ENCODE assay signal across 9 cellular contexts in the genomic region with DNA sequence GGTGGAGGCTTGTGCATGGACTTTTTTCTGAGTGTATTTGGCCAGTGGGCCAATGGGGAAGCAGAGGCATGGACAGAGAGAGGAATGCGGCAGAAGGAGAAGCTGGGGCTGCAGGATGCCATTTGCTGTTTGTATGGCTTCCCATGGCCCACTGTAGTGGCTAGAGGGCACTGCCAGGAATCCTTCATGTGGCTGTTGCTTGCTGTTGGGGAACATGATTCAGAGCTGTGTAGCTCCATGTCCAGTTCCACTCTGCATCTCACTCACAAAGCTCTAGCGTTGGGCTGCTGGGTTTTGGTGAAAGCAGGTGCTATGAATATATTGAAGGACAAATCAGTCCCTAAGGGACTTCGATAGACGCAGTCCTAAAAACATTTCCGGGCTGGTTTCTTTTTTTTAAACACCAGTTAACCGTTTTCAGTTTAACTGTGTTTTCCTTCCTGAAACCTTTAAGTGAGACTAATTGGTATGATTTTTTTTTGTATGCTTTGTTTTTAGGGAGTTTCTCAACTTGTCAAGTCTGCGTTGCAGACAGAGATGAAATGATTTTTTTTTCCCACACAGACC. TPM values are rescaled to one million over a fixed set of nuclear protein-coding genes. Genes with fewer than 3 reads are reported as not detected.
A peak's percentile ranks its signal among the peaks of the same experiment; 100 is the strongest.
DNase-seq lines count a peak whose midpoint lies in the region; ATAC-seq, FAIRE-seq and TF ChIP-seq lines count a peak whose summit lies in the region.
"Had no signal": no experiment of that assay in that cellular context is flagged by ENCODE, and none has a peak within 500 bp of the region (broad histone marks: within the 10 kb centered on the region; RNA-seq: fewer than 3 reads in every experiment).

No MANE protein-coding gene starts in this region.

- ATAC-seq in GM18868 (IDR thresholded peaks at IDR 0.05; ENCODE audit: unreplicated experiment): peak; percentile 44
- ATAC-seq in HG02870 (IDR thresholded peaks at IDR 0.05; ENCODE audit: unreplicated experiment): peak; percentile 38
- ATAC-seq in activated B cell treated with CpG ODN at 0.5 μM for 24 hours (ENCODE audit: low read depth): peak; percentile 67
- peak; percentile 67 for ATAC-seq in left lung
- no peak for ATAC-seq in pancreas

- peaks cover 26% of the 10 kb centered on the region for H3K36me3 Mint-ChIP-seq in activated B cell treated with CpG ODN at 0.5 μM for 24 hours (ENCODE audit: low read depth)

- H3K27ac Mint-ChIP-seq in activated B cell treated with CpG ODN at 0.5 μM for 24 hours: peak overlapping the region; percentile 90

- H3K4me1 ChIP-seq in left lung: peaks cover 41 to 100% of the 10 kb centered on the region in 2 donors
- peaks cover 16 to 36% (median 34%) of the 10 kb centered on the region in 3 donors for H3K4me1 ChIP-seq in pancreas

- H3K4me1 Mint-ChIP-seq in activated B cell treated with CpG ODN at 0.5 μM for 24 hours: peaks cover 98% of the 10 kb centered on the region

- FAIRE-seq in frontal cortex (lab: Jason Lieb, UNC) (no peak), pancreas (lab: Jason Lieb, UNC) (no peak)

- no peak for TF ChIP-seq CTCF in activated B cell treated with CpG ODN at 0.5 μM for 24 hours (IDR thresholded peaks at IDR 0.05)
- TF ChIP-seq CTCF in left lung (IDR thresholded peaks at IDR 0.05): no peak
- TF ChIP-seq CTCF in pancreas (IDR thresholded peaks at IDR 0.05): no peak

- DNase-seq in activated B cell treated with CpG ODN at 0.5 μM for 24 hours (no peak), left lung (peak in 1 of 2 donors; percentile 56), NCI-H1930 (lab: John Stamatoyannopoulos, UW) (no peak), frontal cortex (ENCODE audit: low spot score in 2 of 2) (no peak), pancreas (no peak)
- DNase-seq in stimulated activated CD4-positive, alpha-beta T cell treated with anti-CD3 and anti-CD28 coated beads, Interleukin-2, amount 100 ng/mL, for 48 hours: no peak

- no peaks in the 10 kb centered on the region for H3K27me3 Mint-ChIP-seq in activated B cell treated with CpG ODN at 0.5 μM for 24 hours

- POLR2A ChIA-PET in activated B cell treated with CpG ODN at 0.5 μM for 24 hours (lab: Charles Lee): interaction anchor here (0.6 to 7.9 kb wide), 20 partner anchors 9 to 80 kb away, joined by 3 to 246 read pairs (median 6); a partner anchor contains a TSS

- H3K9me3 Mint-ChIP-seq in activated B cell treated with CpG ODN at 0.5 μM for 24 hours: no peaks in the 10 kb centered on the region

- H3K4me3 Mint-ChIP-seq in activated B cell treated with CpG ODN at 0.5 μM for 24 hours: peak overlapping the region; percentile 82

- H3K27me3 ChIP-seq in left lung: no peaks in the 10 kb centered on the region
- H3K27me3 ChIP-seq in pancreas: no peaks in the 10 kb centered on the region
- H3K27me3 ChIP-seq: SJSA1 had no signal

- intact Hi-C loops in activated B cell treated with CpG ODN at 0.5 μM for 24 hours (cut with micrococcal nuclease): loop anchor here (1.0 to 10.0 kb wide), 5 partner anchors 16 to 1514 kb away; no protein-coding TSS in a partner anchor
- intact Hi-C loops in left lung (cut with DNase I): no loop called here
- intact Hi-C loops in pancreas (cut with DNase I): loop anchor here in 1 of 3 donors (5.0 kb wide), 1 partner anchor 67 kb away; no protein-coding TSS in a partner anchor

- H3K9me3 ChIP-seq in left lung (no peaks in the 10 kb centered on the region), pancreas (no peaks in the 10 kb centered on the region)
- H3K9me3 ChIP-seq: SJSA1 had no signal

- CTCF ChIA-PET in activated B cell treated with CpG ODN at 0.5 μM for 24 hours (lab: Charles Lee): interaction anchor here (0.8 to 1.7 kb wide), 20 partner anchors 10 to 400 kb away, joined by 3 to 39 read pairs (median 6); a partner anchor contains a TSS

- peak overlapping the region; percentile 74 to 96 for H3K27ac ChIP-seq in left lung
- peak overlapping the region in 1 of 4 donors; percentile 23 for H3K27ac ChIP-seq in pancreas
- H3K27ac ChIP-seq: SJSA1 had no signal

- H3K4me3 ChIP-seq in left lung (no peak overlapping the region), pancreas (no peak overlapping the region)
- H3K4me3 ChIP-seq: SJSA1 had no signal

- peaks cover 0 to 9% of the 10 kb centered on the region in 2 donors for H3K36me3 ChIP-seq in left lung
- H3K36me3 ChIP-seq in pancreas: no peaks in the 10 kb centered on the region
- H3K36me3 ChIP-seq: SJSA1 had no signal

- 74 to 79% methylated on average over 7 of the region's 7 CpGs for WGBS in pancreas, 2 donors

RNA-seq across cellular contexts. Expression of a gene that starts 51.3 kb away (rescaled TPM):
- total RNA-seq in activated B cell treated with CpG ODN at 0.5 μM for 24 hours: 5.4 and 6.6 TPM in 2 replicates
- total RNA-seq in left lung: 10 to 100 TPM in 1 of 2 donors, 1 to 10 TPM in 1; 9.5 to 10.4 TPM
- 6.5 TPM for total RNA-seq in frontal cortex
- total RNA-seq in pancreas: 10 to 100 TPM in 2 of 6 donors, 1 to 10 TPM in 4; 5.5 to 13.1 (median 7.8) TPM
- polyA plus RNA-seq in pancreas: 10 to 100 TPM in 1 of 2 donors, 1 to 10 TPM in 1; 7.1 to 12.2 TPM

Comparison
In these comparisons a context has a peak if more than half of its experiments do, and no peak if none do; other contexts are left out.
1. ATAC-seq: peak in GM18868 (single experiment), HG02870 (single experiment), activated B cell treated with CpG ODN at 0.5 μM for 24 hours (single experiment) and left lung (single experiment); none in pancreas (0 of 4).